ENCODE assay signal across 1 cellular context in genomic region chr12:75478395-75478794, GRCh38.
TF ChIP-seq lines count a peak whose summit lies in the region.

No MANE protein-coding gene starts in this region.

TF ChIP-seq in H1, 55 proteins besides CTCF, POLR2A, EP300 and RAD21 (continued from another document):
- TF ChIP-seq ATF3 (IDR thresholded peaks at IDR 0.05; ENCODE audit: insufficient read depth, low read depth, low read length): no peak
- TF ChIP-seq KDM5A (IDR thresholded peaks at IDR 0.05; ENCODE audit: low read length): no peak
- no peak for TF ChIP-seq SP1 (IDR thresholded peaks at IDR 0.05; ENCODE audit: low read depth, low read length)
- TF ChIP-seq MAFK (IDR thresholded peaks at IDR 0.05; ENCODE audit: low read depth, low read length): no peak
- TF ChIP-seq SP4 (IDR thresholded peaks at IDR 0.05; ENCODE audit: low read length): no peak
- TF ChIP-seq GTF2F1 (IDR thresholded peaks at IDR 0.05; ENCODE audit: borderline replicate concordance, low read depth, low read length): no peak
- TF ChIP-seq SIRT6 (IDR thresholded peaks at IDR 0.05; ENCODE audit: low read length): no peak
- no peak for TF ChIP-seq POU5F1 (IDR thresholded peaks at IDR 0.05; ENCODE audit: low read depth, low read length)
- no peak for TF ChIP-seq SP2 (IDR thresholded peaks at IDR 0.05; ENCODE audit: low read length)
- no peak for TF ChIP-seq SAP30 (IDR thresholded peaks at IDR 0.05; ENCODE audit: insufficient read depth, insufficient replicate concordance, low read length)
- TF ChIP-seq HDAC2 (IDR thresholded peaks at IDR 0.05; ENCODE audit: borderline replicate concordance in 1 of 2, low read depth in 2 of 2, low read length in 2 of 2): no peak
- no peak for TF ChIP-seq SIX5 (IDR thresholded peaks at IDR 0.05; ENCODE audit: low read depth, low read length)
